In genomic region chr16:30958164-30959083, GRCh38 we compare ENCODE assay signal across 8 cellular contexts. TPM values are rescaled to one million over a fixed set of nuclear protein-coding genes. Genes with fewer than 3 reads are reported as not detected.
DNase-seq lines count a peak whose midpoint lies in the region; TF ChIP-seq lines count a peak whose summit lies in the region.

No MANE protein-coding gene starts in this region.

- peak overlapping the region; percentile 36 for H3K27ac ChIP-seq in skeletal muscle tissue (ENCODE audit: low read depth, low read length)

- no peaks in the 10 kb centered on the region for H3K9me3 Mint-ChIP-seq in HFFc6

- peak overlapping the region; percentile 87 for H3K27ac Mint-ChIP-seq in HFFc6

- peaks cover 22% of the 10 kb centered on the region for H3K4me1 Mint-ChIP-seq in HFFc6 (ENCODE audit: low read depth)

- peaks cover 9% of the 10 kb centered on the region; the same call in 1 of the 2 replicates for H3K27me3 Mint-ChIP-seq in HFFc6 (ENCODE audit: insufficient read depth)

- TF ChIP-seq CTCF in HFFc6 (IDR thresholded peaks at IDR 0.05) (peak; percentile 18; the same call in 1 of the 2 replicates), astrocyte of the spinal cord (IDR thresholded peaks at IDR 0.05; ENCODE audit: low read depth, low read length) (no peak)

- H3K4me3 Mint-ChIP-seq in HFFc6: peak overlapping the region; percentile 93

- H3K36me3 Mint-ChIP-seq in HFFc6 (ENCODE audit: low read depth): peaks cover 28% of the 10 kb centered on the region

- in situ Hi-C loops in astrocyte of the spinal cord (cut with HindIII; ENCODE audit: low sequenced_read_pairs): no loop called here

- H3K9me3 ChIP-seq in iPS-18c (ENCODE audit: control insufficient read depth, insufficient read depth, low read length) (no peaks in the 10 kb centered on the region), skeletal muscle tissue (ENCODE audit: control insufficient read depth in 3 of 3, low read length in 3 of 3) (no peaks in the 10 kb centered on the region)

- DNase-seq in activated T-cell treated with anti-CD3 and anti-CD28 coated beads for 4 hours (peak; percentile 23), HFFc6 (peak; percentile 47), NCI-H2227 (lab: John Stamatoyannopoulos, UW; ENCODE audit: unreplicated experiment) (peak; percentile 86), astrocyte of the spinal cord (ENCODE audit: low read depth, low spot score) (peak; percentile 40), AG08395 (ENCODE audit: low spot score) (no peak)
- DNase-seq in activated T-cell treated with anti-CD3 and anti-CD28 coated beads, Interleukin-2, amount 50 U/mL, for 48 hours: no peak

- peaks cover 23 to 31% (median 25%) of the 10 kb centered on the region in 3 donors for H3K4me1 ChIP-seq in skeletal muscle tissue (ENCODE audit: control insufficient read depth in 3 of 3, insufficient read depth in 3 of 3, low read length in 3 of 3)

- peak overlapping the region; percentile 88 for H3K4me3 ChIP-seq in astrocyte of the spinal cord (ENCODE audit: low read depth, low read length)
- H3K4me3 ChIP-seq in iPS-18c (ENCODE audit: insufficient read depth, low read depth, low read length): peak overlapping the region; percentile 100
- H3K4me3 ChIP-seq in skeletal muscle tissue (ENCODE audit: low read length in 3 of 3): peak overlapping the region; percentile 75 to 95 (median 95)

- H3K36me3 ChIP-seq in skeletal muscle tissue (ENCODE audit: control insufficient read depth in 3 of 3, insufficient read depth in 3 of 3, low read length in 3 of 3): peaks cover 42 to 44% (median 44%) of the 10 kb centered on the region in 3 donors

- H3K27me3 ChIP-seq in skeletal muscle tissue (ENCODE audit: control insufficient read depth in 3 of 3, insufficient read depth in 3 of 3, low read length in 3 of 3): no peaks in the 10 kb centered on the region

- H3K9ac ChIP-seq in skeletal muscle tissue (ENCODE audit: low read depth in 1 of 3, low read length in 3 of 3): peak overlapping the region; percentile 60 to 99 (median 65)

RNA-seq across cellular contexts. Expression of gene SETD1A, which starts 0.9 kb away (rescaled TPM):
- 10 to 100 TPM; 13.4 to 15.8 (median 14.4) TPM for total RNA-seq in HFFc6 (2021; fragmentation: NEBNext Ultra II Directional; extraction: Animal tissue kit (Norgen Biotek cat#: 25700))
- 3.7 TPM for total RNA-seq in skeletal muscle tissue

RNA-seq across cellular contexts. Expression of gene ORAI3, which starts 9.6 kb away (rescaled TPM):
- total RNA-seq in HFFc6 (2021; fragmentation: NEBNext Ultra II Directional; extraction: Animal tissue kit (Norgen Biotek cat#: 25700)): 10 to 100 TPM; 15.2 to 26.2 (median 18.4) TPM
- 9.4 TPM for total RNA-seq in skeletal muscle tissue

RNA-seq across cellular contexts. Expression of gene HSD3B7, which starts 26.6 kb away (rescaled TPM):
- total RNA-seq in HFFc6 (2021; fragmentation: NEBNext Ultra II Directional; extraction: Animal tissue kit (Norgen Biotek cat#: 25700)): 10 to 100 TPM; 15.1 to 24.6 (median 18.6) TPM
- total RNA-seq in skeletal muscle tissue: 12.5 TPM

RNA-seq across cellular contexts. Expression of gene FBXL19, which starts 35.1 kb away (rescaled TPM):
- 10 to 100 TPM; 21.9 to 25.8 (median 23.4) TPM for total RNA-seq in HFFc6 (2021; fragmentation: NEBNext Ultra II Directional; extraction: Animal tissue kit (Norgen Biotek cat#: 25700))
- total RNA-seq in skeletal muscle tissue: 5.2 TPM

RNA-seq across cellular contexts. Expression of gene STX1B, which starts 52.0 kb away (rescaled TPM):
- 1 to 10 TPM; 6.7 to 9.9 (median 7.1) TPM for total RNA-seq in HFFc6 (2021; fragmentation: NEBNext Ultra II Directional; extraction: Animal tissue kit (Norgen Biotek cat#: 25700))
- total RNA-seq in skeletal muscle tissue: not detected

Comparison
In these comparisons a context has a peak if more than half of its experiments do, and no peak if none do; other contexts are left out.
1. DNase-seq: peak in activated T-cell treated with anti-CD3 and anti-CD28 coated beads for 4 hours (single experiment), HFFc6 (single experiment), NCI-H2227 (single experiment) and astrocyte of the spinal cord (single experiment); none in activated T-cell treated with anti-CD3 and anti-CD28 coated beads, Interleukin-2, amount 50 U/mL, for 48 hours (0 of 2) and AG08395 (single experiment).
2. Peak in every context shown above with its lines, with median percentiles within 50 percentile points of each other: H3K4me3 ChIP-seq.